In the genomic region with DNA sequence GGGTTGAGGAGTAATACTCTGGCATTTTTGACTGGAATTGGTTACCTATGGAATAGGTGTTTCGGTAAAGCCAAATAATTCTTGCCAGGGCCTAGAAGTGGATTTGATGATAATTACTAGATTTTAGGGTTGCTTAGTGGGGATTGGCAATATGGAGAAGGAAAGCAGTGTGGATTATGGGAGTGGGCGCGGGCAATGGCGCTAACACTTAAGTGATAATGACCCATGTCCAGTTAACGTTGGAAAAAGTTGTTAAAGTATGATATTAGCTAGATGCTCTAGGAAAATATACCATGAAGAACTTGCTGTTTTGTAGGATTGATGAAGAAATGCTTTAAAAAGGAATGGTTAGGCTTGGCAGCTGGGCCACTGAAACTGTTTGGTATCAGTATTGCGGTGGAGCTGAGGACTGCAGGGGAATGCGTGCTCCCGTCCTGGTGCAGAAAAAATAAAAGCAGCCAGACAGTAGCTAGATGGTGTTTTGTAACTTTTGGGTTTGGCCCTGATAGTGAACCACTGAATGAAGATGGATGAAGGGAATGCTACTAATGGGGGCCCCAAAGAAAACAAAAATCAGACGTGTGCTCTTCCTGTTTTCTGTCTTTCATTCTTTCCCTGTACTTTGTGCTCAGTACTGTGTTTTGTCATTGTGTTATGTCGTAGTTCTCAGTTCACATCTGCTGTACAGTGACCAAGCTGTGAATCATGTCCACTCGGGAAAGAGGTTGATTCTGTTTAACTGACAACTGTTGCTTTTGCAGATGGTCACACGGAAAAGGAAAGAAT, we compare ENCODE assay signal across 1 cellular context.
TF ChIP-seq lines count a peak whose summit lies in the region.

No MANE protein-coding gene starts in this region.

TF ChIP-seq in HepG2, 621 proteins besides CTCF, POLR2A, EP300 and RAD21 (continued from another document and continues in another):
- TF ChIP-seq, protein P1, sequence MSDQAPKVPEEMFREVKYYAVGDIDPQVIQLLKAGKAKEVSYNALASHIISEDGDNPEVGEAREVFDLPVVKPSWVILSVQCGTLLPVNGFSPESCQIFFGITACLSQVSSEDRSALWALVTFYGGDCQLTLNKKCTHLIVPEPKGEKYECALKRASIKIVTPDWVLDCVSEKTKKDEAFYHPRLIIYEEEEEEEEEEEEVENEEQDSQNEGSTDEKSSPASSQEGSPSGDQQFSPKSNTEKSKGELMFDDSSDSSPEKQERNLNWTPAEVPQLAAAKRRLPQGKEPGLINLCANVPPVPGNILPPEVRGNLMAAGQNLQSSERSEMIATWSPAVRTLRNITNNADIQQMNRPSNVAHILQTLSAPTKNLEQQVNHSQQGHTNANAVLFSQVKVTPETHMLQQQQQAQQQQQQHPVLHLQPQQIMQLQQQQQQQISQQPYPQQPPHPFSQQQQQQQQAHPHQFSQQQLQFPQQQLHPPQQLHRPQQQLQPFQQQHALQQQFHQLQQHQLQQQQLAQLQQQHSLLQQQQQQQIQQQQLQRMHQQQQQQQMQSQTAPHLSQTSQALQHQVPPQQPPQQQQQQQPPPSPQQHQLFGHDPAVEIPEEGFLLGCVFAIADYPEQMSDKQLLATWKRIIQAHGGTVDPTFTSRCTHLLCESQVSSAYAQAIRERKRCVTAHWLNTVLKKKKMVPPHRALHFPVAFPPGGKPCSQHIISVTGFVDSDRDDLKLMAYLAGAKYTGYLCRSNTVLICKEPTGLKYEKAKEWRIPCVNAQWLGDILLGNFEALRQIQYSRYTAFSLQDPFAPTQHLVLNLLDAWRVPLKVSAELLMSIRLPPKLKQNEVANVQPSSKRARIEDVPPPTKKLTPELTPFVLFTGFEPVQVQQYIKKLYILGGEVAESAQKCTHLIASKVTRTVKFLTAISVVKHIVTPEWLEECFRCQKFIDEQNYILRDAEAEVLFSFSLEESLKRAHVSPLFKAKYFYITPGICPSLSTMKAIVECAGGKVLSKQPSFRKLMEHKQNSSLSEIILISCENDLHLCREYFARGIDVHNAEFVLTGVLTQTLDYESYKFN (CRISPR knock-in tag; conservative IDR thresholded peaks at IDR 0.05) = peak; percentile 83
- TF ChIP-seq MTF2 (CRISPR knock-in tag; IDR thresholded peaks at IDR 0.05; ENCODE audit: borderline replicate concordance) = no peak
- TF ChIP-seq ZNF337 (CRISPR knock-in tag; IDR thresholded peaks at IDR 0.05; ENCODE audit: borderline replicate concordance, low read depth) = no peak
- no peak for TF ChIP-seq NFE2L2 (IDR thresholded peaks at IDR 0.05; ENCODE audit: low read length)
- TF ChIP-seq MAZ (IDR thresholded peaks at IDR 0.05; ENCODE audit: borderline replicate concordance, low read depth, low read length) = no peak
- TF ChIP-seq MAZ (CRISPR knock-in tag; IDR thresholded peaks at IDR 0.05; ENCODE audit: low read depth) = no peak
- TF ChIP-seq RARA (CRISPR knock-in tag; IDR thresholded peaks at IDR 0.05) = peak; percentile 68
- peak; percentile 84 for TF ChIP-seq POLR2AphosphoS5 (IDR thresholded peaks at IDR 0.05; ENCODE audit: low read depth, low read length)
- TF ChIP-seq ZZZ3 (CRISPR knock-in tag; IDR thresholded peaks at IDR 0.05; ENCODE audit: borderline replicate concordance) = no peak
- no peak; the same call in 1 of the 2 replicates for TF ChIP-seq HOXA5 (CRISPR knock-in tag; IDR thresholded peaks at IDR 0.05)
- TF ChIP-seq TOPORS (CRISPR knock-in tag; IDR thresholded peaks at IDR 0.05) = no peak
- peak; percentile 83 for TF ChIP-seq SOX13 (IDR thresholded peaks at IDR 0.05)
- peak in 1 of 2 experiments; percentile 94; a peak in 2 of 4 replicates for TF ChIP-seq SOX13 (CRISPR knock-in tag; conservative IDR thresholded peaks at IDR 0.05 in 1 of 2, IDR thresholded peaks at IDR 0.05 in 1 of 2)
- TF ChIP-seq ZNF460 (CRISPR knock-in tag; IDR thresholded peaks at IDR 0.05; ENCODE audit: borderline replicate concordance) = no peak
- TF ChIP-seq MBD4 (IDR thresholded peaks at IDR 0.05; ENCODE audit: borderline replicate concordance, low read length) = 0 out of 2 replicates have a peak, but pooled peaks have one; percentile 43
- TF ChIP-seq GABPA (IDR thresholded peaks at IDR 0.05; ENCODE audit: low read depth, low read length) = no peak
- TF ChIP-seq GABPA (CRISPR knock-in tag; IDR thresholded peaks at IDR 0.05; ENCODE audit: low read depth) = peak; percentile 68
- no peak for TF ChIP-seq ZFP62 (CRISPR knock-in tag; IDR thresholded peaks at IDR 0.05)
- peak; percentile 69 for TF ChIP-seq NKX3-1 (CRISPR knock-in tag; IDR thresholded peaks at IDR 0.05)
- no peak; the same call in 1 of the 2 replicates for TF ChIP-seq RFXAP (CRISPR knock-in tag; IDR thresholded peaks at IDR 0.05; ENCODE audit: borderline replicate concordance)
- TF ChIP-seq, protein P2, sequence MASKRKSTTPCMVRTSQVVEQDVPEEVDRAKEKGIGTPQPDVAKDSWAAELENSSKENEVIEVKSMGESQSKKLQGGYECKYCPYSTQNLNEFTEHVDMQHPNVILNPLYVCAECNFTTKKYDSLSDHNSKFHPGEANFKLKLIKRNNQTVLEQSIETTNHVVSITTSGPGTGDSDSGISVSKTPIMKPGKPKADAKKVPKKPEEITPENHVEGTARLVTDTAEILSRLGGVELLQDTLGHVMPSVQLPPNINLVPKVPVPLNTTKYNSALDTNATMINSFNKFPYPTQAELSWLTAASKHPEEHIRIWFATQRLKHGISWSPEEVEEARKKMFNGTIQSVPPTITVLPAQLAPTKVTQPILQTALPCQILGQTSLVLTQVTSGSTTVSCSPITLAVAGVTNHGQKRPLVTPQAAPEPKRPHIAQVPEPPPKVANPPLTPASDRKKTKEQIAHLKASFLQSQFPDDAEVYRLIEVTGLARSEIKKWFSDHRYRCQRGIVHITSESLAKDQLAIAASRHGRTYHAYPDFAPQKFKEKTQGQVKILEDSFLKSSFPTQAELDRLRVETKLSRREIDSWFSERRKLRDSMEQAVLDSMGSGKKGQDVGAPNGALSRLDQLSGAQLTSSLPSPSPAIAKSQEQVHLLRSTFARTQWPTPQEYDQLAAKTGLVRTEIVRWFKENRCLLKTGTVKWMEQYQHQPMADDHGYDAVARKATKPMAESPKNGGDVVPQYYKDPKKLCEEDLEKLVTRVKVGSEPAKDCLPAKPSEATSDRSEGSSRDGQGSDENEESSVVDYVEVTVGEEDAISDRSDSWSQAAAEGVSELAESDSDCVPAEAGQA (IDR thresholded peaks at IDR 0.05; ENCODE audit: low read depth) = no peak
- TF ChIP-seq, protein P2 (CRISPR knock-in tag; IDR thresholded peaks at IDR 0.05; ENCODE audit: borderline replicate concordance) = no peak
- TF ChIP-seq, protein P3, sequence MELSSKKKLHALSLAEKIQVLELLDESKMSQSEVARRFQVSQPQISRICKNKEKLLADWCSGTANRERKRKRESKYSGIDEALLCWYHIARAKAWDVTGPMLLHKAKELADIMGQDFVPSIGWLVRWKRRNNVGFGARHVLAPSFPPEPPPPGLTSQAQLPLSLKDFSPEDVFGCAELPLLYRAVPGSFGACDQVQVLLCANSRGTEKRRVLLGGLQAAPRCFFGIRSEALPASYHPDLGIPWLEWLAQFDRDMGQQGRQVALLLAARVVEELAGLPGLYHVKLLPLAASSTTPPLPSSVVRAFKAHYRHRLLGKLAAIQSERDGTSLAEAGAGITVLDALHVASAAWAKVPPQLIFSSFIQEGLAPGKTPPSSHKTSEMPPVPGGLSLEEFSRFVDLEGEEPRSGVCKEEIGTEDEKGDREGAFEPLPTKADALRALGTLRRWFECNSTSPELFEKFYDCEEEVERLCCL (CRISPR knock-in tag; IDR thresholded peaks at IDR 0.05; ENCODE audit: borderline replicate concordance) = peak; percentile 95; the same call in 1 of the 2 replicates
- no peak for TF ChIP-seq ZNF891 (CRISPR knock-in tag; IDR thresholded peaks at IDR 0.05)
- 0 out of 2 replicates have a peak, but pooled peaks have one; percentile 44 for TF ChIP-seq ZSCAN20 (CRISPR knock-in tag; IDR thresholded peaks at IDR 0.05; ENCODE audit: borderline replicate concordance)
- no peak for TF ChIP-seq ZNF589 (CRISPR knock-in tag; conservative IDR thresholded peaks at IDR 0.05)
- TF ChIP-seq, protein P4, sequence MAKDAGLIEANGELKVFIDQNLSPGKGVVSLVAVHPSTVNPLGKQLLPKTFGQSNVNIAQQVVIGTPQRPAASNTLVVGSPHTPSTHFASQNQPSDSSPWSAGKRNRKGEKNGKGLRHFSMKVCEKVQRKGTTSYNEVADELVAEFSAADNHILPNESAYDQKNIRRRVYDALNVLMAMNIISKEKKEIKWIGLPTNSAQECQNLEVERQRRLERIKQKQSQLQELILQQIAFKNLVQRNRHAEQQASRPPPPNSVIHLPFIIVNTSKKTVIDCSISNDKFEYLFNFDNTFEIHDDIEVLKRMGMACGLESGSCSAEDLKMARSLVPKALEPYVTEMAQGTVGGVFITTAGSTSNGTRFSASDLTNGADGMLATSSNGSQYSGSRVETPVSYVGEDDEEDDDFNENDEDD (CRISPR knock-in tag; IDR thresholded peaks at IDR 0.05; ENCODE audit: borderline replicate concordance) = 0 out of 2 replicates have a peak, but pooled peaks have one; percentile 17
- TF ChIP-seq SIN3A (IDR thresholded peaks at IDR 0.05; ENCODE audit: borderline replicate concordance, low read depth, low read length) = peak; percentile 57
- TF ChIP-seq, protein P5, sequence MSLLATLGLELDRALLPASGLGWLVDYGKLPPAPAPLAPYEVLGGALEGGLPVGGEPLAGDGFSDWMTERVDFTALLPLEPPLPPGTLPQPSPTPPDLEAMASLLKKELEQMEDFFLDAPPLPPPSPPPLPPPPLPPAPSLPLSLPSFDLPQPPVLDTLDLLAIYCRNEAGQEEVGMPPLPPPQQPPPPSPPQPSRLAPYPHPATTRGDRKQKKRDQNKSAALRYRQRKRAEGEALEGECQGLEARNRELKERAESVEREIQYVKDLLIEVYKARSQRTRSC (CRISPR knock-in tag; IDR thresholded peaks at IDR 0.05; ENCODE audit: low read depth) = no peak
- TF ChIP-seq, protein P6, sequence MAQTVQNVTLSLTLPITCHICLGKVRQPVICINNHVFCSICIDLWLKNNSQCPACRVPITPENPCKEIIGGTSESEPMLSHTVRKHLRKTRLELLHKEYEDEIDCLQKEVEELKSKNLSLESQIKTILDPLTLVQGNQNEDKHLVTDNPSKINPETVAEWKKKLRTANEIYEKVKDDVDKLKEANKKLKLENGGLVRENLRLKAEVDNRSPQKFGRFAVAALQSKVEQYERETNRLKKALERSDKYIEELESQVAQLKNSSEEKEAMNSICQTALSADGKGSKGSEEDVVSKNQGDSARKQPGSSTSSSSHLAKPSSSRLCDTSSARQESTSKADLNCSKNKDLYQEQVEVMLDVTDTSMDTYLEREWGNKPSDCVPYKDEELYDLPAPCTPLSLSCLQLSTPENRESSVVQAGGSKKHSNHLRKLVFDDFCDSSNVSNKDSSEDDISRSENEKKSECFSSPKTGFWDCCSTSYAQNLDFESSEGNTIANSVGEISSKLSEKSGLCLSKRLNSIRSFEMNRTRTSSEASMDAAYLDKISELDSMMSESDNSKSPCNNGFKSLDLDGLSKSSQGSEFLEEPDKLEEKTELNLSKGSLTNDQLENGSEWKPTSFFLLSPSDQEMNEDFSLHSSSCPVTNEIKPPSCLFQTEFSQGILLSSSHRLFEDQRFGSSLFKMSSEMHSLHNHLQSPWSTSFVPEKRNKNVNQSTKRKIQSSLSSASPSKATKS (CRISPR knock-in tag; IDR thresholded peaks at IDR 0.05) = no peak
- TF ChIP-seq ZNF430 (CRISPR knock-in tag; IDR thresholded peaks at IDR 0.05) = no peak
- no peak for TF ChIP-seq ZFP36 (IDR thresholded peaks at IDR 0.05; ENCODE audit: borderline replicate concordance, low read depth, low read length, partially characterized antibody)
- TF ChIP-seq, protein P7, sequence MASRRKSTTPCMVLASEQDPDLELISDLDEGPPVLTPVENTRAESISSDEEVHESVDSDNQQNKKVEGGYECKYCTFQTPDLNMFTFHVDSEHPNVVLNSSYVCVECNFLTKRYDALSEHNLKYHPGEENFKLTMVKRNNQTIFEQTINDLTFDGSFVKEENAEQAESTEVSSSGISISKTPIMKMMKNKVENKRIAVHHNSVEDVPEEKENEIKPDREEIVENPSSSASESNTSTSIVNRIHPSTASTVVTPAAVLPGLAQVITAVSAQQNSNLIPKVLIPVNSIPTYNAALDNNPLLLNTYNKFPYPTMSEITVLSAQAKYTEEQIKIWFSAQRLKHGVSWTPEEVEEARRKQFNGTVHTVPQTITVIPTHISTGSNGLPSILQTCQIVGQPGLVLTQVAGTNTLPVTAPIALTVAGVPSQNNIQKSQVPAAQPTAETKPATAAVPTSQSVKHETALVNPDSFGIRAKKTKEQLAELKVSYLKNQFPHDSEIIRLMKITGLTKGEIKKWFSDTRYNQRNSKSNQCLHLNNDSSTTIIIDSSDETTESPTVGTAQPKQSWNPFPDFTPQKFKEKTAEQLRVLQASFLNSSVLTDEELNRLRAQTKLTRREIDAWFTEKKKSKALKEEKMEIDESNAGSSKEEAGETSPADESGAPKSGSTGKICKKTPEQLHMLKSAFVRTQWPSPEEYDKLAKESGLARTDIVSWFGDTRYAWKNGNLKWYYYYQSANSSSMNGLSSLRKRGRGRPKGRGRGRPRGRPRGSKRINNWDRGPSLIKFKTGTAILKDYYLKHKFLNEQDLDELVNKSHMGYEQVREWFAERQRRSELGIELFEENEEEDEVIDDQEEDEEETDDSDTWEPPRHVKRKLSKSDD (CRISPR knock-in tag; IDR thresholded peaks at IDR 0.05; ENCODE audit: low read depth) = no peak
- TF ChIP-seq TOE1 (CRISPR knock-in tag; IDR thresholded peaks at IDR 0.05) = no peak
- TF ChIP-seq ZNF781 (CRISPR knock-in tag; IDR thresholded peaks at IDR 0.05; ENCODE audit: borderline replicate concordance, not compliant biosample characterization) = peak; percentile 70
- TF ChIP-seq ZNF44 (CRISPR knock-in tag; IDR thresholded peaks at IDR 0.05) = no peak
- no peak for TF ChIP-seq ZNF256 (CRISPR knock-in tag; conservative IDR thresholded peaks at IDR 0.05)
- TF ChIP-seq, protein P8, sequence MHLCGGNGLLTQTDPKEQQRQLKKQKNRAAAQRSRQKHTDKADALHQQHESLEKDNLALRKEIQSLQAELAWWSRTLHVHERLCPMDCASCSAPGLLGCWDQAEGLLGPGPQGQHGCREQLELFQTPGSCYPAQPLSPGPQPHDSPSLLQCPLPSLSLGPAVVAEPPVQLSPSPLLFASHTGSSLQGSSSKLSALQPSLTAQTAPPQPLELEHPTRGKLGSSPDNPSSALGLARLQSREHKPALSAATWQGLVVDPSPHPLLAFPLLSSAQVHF (CRISPR knock-in tag; IDR thresholded peaks at IDR 0.05) = no peak
